17 cellular contexts compared by ENCODE assay signal in the genomic region with DNA sequence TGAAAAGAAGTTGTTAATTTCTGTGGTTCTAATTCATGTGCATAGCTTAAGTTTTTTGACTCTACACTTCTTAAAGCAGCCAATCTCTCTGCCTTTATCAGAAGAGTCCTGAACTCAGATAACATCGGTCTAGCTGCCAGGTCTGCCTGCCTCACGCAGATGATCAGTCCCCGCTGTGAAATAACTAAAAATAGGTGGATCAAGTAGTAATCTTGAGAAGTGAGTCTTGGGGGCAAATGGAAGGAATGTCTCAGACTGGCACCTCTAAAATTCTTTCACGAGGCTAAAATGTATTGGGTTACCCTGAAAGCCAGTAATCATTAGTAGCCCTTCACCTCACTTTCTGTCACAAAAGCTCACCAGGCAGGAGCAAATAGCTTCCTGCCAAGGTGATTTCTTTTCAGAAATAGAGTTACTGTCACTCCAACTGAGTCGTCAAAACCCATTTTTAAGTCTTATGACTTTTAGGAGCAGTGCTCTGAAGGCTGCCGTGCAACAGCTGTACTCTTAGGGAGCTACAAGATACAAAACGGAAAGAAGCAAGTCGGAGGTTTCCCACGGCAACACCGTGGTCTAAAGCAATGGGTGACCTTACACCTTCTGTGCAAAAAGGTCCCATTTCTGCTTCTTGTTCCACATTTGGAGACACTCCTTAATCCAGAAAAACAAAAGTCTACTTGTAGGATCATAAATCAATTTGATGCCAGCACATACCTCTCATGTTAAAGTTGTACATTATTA.
"Had no signal": no experiment of that assay in that cellular context is flagged by ENCODE, and none has a peak within 500 bp of the region (broad histone marks: within the 10 kb centered on the region; RNA-seq: fewer than 3 reads in every experiment).

No MANE protein-coding gene starts in this region.

- H3K9me3 ChIP-seq: body of pancreas, sigmoid colon, stomach, suprapubic skin, tibial nerve had no signal

- H3K36me3 ChIP-seq: sigmoid colon, stomach, suprapubic skin, tibial nerve had no signal

- DNase-seq: activated CD4-positive, alpha-beta memory T cell treated with anti-CD3 and anti-CD28 coated beads, Interleukin-2, amount 10 ng/mL, durations not matched to agents 7 days and 5 days; activated CD4-positive, alpha-beta T cell treated with anti-CD3 and anti-CD28 coated beads, Interleukin-2, amount 10 ng/mL, durations not matched to agents 24 days and 14 days; activated gamma-delta T cell treated with Interleukin-2 at 50 U/mL for 16 hours; anterior cingulate cortex; body of pancreas; caudate nucleus; effector CD4-positive, alpha-beta T cell; foreskin melanocyte; naive B cell; sigmoid colon; stimulated activated CD4-positive, alpha-beta T cell treated with anti-CD3 and anti-CD28 coated beads, Interleukin-15, amount 100 ng/mL, for 24 hours; stomach; T-helper 9 cell had no signal

- H3K4me1 ChIP-seq: body of pancreas, sigmoid colon, stomach, suprapubic skin, tibial nerve had no signal

- H3K27me3 ChIP-seq: body of pancreas, sigmoid colon, suprapubic skin, tibial nerve had no signal

- H3K4me2 ChIP-seq: smooth muscle cell had no signal

- ATAC-seq: body of pancreas; stimulated activated memory B cell treated with anti-CD40 and anti-IgM and Interleukin-4, amounts not matched to agents 10 μg/mL and 1 μg/mL and 100 μg/mL, for 72 hours had no signal

- H3K4me3 ChIP-seq: body of pancreas, sigmoid colon, smooth muscle cell, stomach, suprapubic skin, tibial nerve had no signal

- H3K27ac ChIP-seq: body of pancreas, sigmoid colon, stomach, suprapubic skin, tibial nerve had no signal
